Comparison of ENCODE assay signal across 1 cellular context in genomic region chr9:7174301-7174700, GRCh38.
TF ChIP-seq lines count a peak whose summit lies in the region.

No MANE protein-coding gene starts in this region.

TF ChIP-seq in GM23338, 12 proteins besides CTCF, POLR2A, EP300 and RAD21:
- TF ChIP-seq JUNB (IDR thresholded peaks at IDR 0.05; ENCODE audit: unreplicated experiment) (no peak), CREB1 (CRISPR knock-in tag; IDR thresholded peaks at IDR 0.05; ENCODE audit: low read depth) (no peak), EZH2phosphoT487 (IDR thresholded peaks at IDR 0.05; ENCODE audit: unreplicated experiment) (no peak), STAT1 (IDR thresholded peaks at IDR 0.05; ENCODE audit: unreplicated experiment) (no peak), ZNF114 (CRISPR knock-in tag; IDR thresholded peaks at IDR 0.05) (no peak), NANOG (IDR thresholded peaks at IDR 0.05; ENCODE audit: borderline replicate concordance) (no peak), REST (IDR thresholded peaks at IDR 0.05; ENCODE audit: unreplicated experiment) (no peak), EZH2 (IDR thresholded peaks at IDR 0.05; ENCODE audit: low read depth, unreplicated experiment) (no peak), ZNF462 (CRISPR knock-in tag; IDR thresholded peaks at IDR 0.05) (no peak), ETS1 (IDR thresholded peaks at IDR 0.05) (no peak), POLR2AphosphoS5 (IDR thresholded peaks at IDR 0.05; ENCODE audit: low read depth) (no peak)
TF ChIP-seq in GM23338: peak in this region for 0.
